ENCODE assay signal across 1 cellular context in the genomic region with DNA sequence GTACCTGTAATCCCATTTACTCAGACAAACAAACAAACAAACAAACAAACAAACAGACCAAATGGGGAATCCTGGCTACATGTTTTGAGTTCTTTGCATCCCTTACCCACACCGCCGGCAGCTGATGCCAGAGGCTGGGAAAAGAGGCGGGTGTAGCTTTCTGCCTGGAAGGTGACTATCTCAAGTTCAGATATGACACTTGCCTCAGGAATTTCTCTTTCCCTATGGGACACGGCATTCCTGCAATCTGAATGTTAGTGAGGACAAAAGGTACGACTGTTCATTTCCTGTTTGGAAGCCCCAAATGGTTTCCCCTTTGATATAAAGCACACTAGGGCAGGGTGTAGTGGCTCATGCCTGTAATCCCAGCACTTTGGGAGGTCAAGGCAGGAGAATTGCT.
TF ChIP-seq lines count a peak whose summit lies in the region.

No MANE protein-coding gene starts in this region.

TF ChIP-seq in HepG2, 621 proteins besides CTCF, POLR2A, EP300 and RAD21:
- TF ChIP-seq, protein P1, sequence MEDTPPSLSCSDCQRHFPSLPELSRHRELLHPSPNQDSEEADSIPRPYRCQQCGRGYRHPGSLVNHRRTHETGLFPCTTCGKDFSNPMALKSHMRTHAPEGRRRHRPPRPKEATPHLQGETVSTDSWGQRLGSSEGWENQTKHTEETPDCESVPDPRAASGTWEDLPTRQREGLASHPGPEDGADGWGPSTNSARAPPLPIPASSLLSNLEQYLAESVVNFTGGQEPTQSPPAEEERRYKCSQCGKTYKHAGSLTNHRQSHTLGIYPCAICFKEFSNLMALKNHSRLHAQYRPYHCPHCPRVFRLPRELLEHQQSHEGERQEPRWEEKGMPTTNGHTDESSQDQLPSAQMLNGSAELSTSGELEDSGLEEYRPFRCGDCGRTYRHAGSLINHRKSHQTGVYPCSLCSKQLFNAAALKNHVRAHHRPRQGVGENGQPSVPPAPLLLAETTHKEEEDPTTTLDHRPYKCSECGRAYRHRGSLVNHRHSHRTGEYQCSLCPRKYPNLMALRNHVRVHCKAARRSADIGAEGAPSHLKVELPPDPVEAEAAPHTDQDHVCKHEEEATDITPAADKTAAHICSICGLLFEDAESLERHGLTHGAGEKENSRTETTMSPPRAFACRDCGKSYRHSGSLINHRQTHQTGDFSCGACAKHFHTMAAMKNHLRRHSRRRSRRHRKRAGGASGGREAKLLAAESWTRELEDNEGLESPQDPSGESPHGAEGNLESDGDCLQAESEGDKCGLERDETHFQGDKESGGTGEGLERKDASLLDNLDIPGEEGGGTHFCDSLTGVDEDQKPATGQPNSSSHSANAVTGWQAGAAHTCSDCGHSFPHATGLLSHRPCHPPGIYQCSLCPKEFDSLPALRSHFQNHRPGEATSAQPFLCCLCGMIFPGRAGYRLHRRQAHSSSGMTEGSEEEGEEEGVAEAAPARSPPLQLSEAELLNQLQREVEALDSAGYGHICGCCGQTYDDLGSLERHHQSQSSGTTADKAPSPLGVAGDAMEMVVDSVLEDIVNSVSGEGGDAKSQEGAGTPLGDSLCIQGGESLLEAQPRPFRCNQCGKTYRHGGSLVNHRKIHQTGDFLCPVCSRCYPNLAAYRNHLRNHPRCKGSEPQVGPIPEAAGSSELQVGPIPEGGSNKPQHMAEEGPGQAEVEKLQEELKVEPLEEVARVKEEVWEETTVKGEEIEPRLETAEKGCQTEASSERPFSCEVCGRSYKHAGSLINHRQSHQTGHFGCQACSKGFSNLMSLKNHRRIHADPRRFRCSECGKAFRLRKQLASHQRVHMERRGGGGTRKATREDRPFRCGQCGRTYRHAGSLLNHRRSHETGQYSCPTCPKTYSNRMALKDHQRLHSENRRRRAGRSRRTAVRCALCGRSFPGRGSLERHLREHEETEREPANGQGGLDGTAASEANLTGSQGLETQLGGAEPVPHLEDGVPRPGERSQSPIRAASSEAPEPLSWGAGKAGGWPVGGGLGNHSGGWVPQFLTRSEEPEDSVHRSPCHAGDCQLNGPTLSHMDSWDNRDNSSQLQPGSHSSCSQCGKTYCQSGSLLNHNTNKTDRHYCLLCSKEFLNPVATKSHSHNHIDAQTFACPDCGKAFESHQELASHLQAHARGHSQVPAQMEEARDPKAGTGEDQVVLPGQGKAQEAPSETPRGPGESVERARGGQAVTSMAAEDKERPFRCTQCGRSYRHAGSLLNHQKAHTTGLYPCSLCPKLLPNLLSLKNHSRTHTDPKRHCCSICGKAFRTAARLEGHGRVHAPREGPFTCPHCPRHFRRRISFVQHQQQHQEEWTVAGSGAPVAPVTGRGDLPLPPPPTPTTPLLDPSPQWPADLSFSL (CRISPR knock-in tag; IDR thresholded peaks at IDR 0.05): no peak
- no peak for TF ChIP-seq ZNF496 (CRISPR knock-in tag; IDR thresholded peaks at IDR 0.05; ENCODE audit: insufficient replicate concordance)
- no peak for TF ChIP-seq ZNF333 (CRISPR knock-in tag; IDR thresholded peaks at IDR 0.05; ENCODE audit: borderline replicate concordance)
- TF ChIP-seq, protein P2, sequence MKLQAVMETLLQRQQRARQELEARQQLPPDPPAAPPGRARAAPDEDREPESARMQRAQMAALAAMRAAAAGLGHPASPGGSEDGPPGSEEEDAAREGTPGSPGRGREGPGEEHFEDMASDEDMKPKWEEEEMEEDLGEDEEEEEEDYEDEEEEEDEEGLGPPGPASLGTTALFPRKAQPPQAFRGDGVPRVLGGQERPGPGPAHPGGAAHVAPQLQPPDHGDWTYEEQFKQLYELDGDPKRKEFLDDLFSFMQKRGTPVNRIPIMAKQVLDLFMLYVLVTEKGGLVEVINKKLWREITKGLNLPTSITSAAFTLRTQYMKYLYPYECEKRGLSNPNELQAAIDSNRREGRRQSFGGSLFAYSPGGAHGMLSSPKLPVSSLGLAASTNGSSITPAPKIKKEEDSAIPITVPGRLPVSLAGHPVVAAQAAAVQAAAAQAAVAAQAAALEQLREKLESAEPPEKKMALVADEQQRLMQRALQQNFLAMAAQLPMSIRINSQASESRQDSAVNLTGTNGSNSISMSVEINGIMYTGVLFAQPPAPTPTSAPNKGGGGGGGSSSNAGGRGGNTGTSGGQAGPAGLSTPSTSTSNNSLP (IDR thresholded peaks at IDR 0.05; ENCODE audit: low read depth, low read length): no peak
- TF ChIP-seq EEA1 (CRISPR knock-in tag; IDR thresholded peaks at IDR 0.05; ENCODE audit: borderline replicate concordance): no peak
- TF ChIP-seq CCDC6 (CRISPR knock-in tag; IDR thresholded peaks at IDR 0.05): no peak
- TF ChIP-seq, protein P3, sequence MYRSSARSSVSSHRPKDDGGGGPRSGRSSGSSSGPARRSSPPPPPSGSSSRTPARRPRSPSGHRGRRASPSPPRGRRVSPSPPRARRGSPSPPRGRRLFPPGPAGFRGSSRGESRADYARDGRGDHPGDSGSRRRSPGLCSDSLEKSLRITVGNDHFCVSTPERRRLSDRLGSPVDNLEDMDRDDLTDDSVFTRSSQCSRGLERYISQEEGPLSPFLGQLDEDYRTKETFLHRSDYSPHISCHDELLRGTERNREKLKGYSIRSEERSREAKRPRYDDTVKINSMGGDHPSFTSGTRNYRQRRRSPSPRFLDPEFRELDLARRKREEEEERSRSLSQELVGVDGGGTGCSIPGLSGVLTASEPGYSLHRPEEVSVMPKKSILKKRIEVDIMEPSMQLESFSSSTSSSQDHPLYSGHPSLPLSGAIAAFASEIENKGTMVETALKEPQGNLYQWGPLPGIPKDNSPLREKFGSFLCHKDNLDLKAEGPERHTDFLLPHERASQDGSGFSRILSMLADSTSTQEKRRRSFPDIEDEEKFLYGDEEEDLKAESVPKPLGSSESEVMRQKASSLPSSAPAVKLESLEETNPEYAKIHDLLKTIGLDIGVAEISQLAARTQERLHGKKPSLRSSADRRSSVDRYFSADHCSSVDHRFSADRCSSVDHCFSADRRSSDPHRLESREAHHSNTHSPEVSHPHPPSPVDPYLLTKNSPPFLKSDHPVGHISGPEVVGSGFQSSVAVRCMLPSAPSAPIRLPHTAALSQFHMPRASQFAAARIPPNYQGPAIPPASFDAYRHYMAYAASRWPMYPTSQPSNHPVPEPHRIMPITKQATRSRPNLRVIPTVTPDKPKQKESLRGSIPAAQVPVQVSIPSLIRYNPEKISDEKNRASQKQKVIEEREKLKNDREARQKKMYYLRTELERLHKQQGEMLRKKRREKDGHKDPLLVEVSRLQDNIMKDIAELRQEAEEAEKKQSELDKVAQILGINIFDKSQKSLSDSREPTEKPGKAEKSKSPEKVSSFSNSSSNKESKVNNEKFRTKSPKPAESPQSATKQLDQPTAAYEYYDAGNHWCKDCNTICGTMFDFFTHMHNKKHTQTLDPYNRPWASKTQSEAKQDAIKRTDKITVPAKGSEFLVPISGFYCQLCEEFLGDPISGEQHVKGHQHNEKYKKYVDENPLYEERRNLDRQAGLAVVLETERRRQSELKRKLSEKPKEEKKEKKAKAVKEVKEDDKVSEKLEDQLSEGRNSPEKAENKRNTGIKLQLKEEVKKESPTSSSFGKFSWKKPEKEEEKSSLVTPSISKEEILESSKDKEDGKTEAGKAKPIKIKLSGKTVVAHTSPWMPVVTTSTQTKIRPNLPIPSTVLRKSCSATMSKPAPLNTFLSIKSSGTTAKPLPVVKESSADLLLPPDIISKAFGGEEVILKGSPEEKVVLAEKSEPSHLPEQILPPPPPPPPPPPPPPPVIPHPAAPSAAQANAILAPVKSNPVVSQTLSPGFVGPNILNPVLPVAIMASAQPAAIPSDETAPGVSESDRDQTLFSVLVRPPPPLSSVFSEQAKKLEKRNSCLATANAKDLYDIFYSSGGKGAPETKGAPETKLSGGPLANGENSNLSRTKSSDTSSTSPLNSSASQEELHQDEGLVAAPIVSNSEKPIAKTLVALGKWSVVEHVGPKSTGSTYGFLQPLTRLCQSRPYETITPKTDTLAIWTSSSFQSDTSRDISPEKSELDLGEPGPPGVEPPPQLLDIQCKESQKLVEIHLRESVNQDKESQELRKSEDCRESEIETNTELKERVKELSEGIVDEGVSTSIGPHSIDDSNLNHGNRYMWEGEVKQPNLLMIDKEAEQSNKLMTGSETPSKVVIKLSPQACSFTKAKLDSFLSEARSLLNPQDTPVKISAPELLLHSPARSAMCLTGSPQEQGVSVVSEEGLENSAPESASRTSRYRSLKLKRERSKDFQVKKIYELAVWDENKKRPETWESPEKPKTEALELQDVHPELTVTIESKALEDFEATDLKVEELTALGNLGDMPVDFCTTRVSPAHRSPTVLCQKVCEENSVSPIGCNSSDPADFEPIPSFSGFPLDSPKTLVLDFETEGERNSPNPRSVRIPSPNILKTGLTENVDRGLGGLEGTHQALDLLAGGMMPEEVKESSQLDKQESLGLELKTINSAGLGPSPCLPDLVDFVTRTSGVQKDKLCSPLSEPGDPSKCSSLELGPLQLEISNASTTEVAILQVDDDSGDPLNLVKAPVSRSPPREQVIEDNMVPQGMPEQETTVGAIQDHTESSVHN (CRISPR knock-in tag; IDR thresholded peaks at IDR 0.05): no peak
- TF ChIP-seq PHB2 (IDR thresholded peaks at IDR 0.05; ENCODE audit: partially characterized antibody): no peak
- TF ChIP-seq, protein P4, sequence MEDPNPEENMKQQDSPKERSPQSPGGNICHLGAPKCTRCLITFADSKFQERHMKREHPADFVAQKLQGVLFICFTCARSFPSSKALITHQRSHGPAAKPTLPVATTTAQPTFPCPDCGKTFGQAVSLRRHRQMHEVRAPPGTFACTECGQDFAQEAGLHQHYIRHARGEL (CRISPR knock-in tag; IDR thresholded peaks at IDR 0.05): no peak
- no peak for TF ChIP-seq KDM1A (CRISPR knock-in tag; IDR thresholded peaks at IDR 0.05)
TF ChIP-seq in HepG2: peak in this region for 0.
